In genomic region chr7:24821045-24821853, GRCh38 we compare ENCODE assay signal across 1 cellular context.
A peak's percentile ranks its signal among the peaks of the same experiment; 100 is the strongest.
TF ChIP-seq lines count a peak whose summit lies in the region.

No MANE protein-coding gene starts in this region.

TF ChIP-seq in K562, 482 proteins besides CTCF, POLR2A, EP300 and RAD21 (continued from another document):
- no peak for TF ChIP-seq BDP1 (IDR thresholded peaks at IDR 0.05; ENCODE audit: insufficient read depth, insufficient read length)
- no peak for TF ChIP-seq EWSR1 (IDR thresholded peaks at IDR 0.05; ENCODE audit: borderline replicate concordance, low read depth, partially characterized antibody)
- TF ChIP-seq, protein P1, sequence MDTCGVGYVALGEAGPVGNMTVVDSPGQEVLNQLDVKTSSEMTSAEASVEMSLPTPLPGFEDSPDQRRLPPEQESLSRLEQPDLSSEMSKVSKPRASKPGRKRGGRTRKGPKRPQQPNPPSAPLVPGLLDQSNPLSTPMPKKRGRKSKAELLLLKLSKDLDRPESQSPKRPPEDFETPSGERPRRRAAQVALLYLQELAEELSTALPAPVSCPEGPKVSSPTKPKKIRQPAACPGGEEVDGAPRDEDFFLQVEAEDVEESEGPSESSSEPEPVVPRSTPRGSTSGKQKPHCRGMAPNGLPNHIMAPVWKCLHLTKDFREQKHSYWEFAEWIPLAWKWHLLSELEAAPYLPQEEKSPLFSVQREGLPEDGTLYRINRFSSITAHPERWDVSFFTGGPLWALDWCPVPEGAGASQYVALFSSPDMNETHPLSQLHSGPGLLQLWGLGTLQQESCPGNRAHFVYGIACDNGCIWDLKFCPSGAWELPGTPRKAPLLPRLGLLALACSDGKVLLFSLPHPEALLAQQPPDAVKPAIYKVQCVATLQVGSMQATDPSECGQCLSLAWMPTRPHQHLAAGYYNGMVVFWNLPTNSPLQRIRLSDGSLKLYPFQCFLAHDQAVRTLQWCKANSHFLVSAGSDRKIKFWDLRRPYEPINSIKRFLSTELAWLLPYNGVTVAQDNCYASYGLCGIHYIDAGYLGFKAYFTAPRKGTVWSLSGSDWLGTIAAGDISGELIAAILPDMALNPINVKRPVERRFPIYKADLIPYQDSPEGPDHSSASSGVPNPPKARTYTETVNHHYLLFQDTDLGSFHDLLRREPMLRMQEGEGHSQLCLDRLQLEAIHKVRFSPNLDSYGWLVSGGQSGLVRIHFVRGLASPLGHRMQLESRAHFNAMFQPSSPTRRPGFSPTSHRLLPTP (IDR thresholded peaks at IDR 0.05; ENCODE audit: borderline replicate concordance, extremely low read depth, insufficient read length): no peak
- peak; percentile 46; the same call in 1 of the 2 replicates for TF ChIP-seq SMAD4 (CRISPR knock-in tag; conservative IDR thresholded peaks at IDR 0.05)
- no peak for TF ChIP-seq ZKSCAN8 (CRISPR knock-in tag; IDR thresholded peaks at IDR 0.05)
- no peak for TF ChIP-seq BMI1 (IDR thresholded peaks at IDR 0.05; ENCODE audit: low read length)
- no peak for TF ChIP-seq GATA2 (CRISPR knock-in tag; IDR thresholded peaks at IDR 0.05)
- peak in 1 of 2 experiments; percentile 72; a peak in 1 of 3 replicates for TF ChIP-seq CBX3 (IDR thresholded peaks at IDR 0.05; ENCODE audit: borderline replicate concordance in 1 of 2, low read length in 2 of 2)
- TF ChIP-seq THAP12 (CRISPR knock-in tag; IDR thresholded peaks at IDR 0.05): no peak
- TF ChIP-seq ZFX (CRISPR knock-in tag; IDR thresholded peaks at IDR 0.05): peak; percentile 42
- TF ChIP-seq, protein P2, sequence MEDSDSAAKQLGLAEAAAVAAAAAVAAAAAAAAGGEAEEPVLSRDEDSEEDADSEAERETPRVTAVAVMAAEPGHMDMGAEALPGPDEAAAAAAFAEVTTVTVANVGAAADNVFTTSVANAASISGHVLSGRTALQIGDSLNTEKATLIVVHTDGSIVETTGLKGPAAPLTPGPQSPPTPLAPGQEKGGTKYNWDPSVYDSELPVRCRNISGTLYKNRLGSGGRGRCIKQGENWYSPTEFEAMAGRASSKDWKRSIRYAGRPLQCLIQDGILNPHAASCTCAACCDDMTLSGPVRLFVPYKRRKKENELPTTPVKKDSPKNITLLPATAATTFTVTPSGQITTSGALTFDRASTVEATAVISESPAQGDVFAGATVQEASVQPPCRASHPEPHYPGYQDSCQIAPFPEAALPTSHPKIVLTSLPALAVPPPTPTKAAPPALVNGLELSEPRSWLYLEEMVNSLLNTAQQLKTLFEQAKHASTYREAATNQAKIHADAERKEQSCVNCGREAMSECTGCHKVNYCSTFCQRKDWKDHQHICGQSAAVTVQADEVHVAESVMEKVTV (CRISPR knock-in tag; IDR thresholded peaks at IDR 0.05): 0 out of 2 replicates have a peak, but pooled peaks have one; percentile 25
- no peak for TF ChIP-seq CBX5 (IDR thresholded peaks at IDR 0.05; ENCODE audit: borderline replicate concordance, low read depth)
- TF ChIP-seq ILK (tag; IDR thresholded peaks at IDR 0.05; ENCODE audit: borderline replicate concordance, low read depth): no peak
- no peak for TF ChIP-seq NFXL1 (CRISPR knock-in tag; IDR thresholded peaks at IDR 0.05)
- no peak for TF ChIP-seq ZNF384 (IDR thresholded peaks at IDR 0.05; ENCODE audit: low read depth, low read length)
- no peak for TF ChIP-seq ZBTB8A (IDR thresholded peaks at IDR 0.05; ENCODE audit: partially characterized antibody)
- TF ChIP-seq PPARD (CRISPR knock-in tag; IDR thresholded peaks at IDR 0.05): no peak
- TF ChIP-seq, protein P3, sequence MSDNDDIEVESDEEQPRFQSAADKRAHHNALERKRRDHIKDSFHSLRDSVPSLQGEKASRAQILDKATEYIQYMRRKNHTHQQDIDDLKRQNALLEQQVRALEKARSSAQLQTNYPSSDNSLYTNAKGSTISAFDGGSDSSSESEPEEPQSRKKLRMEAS (CRISPR knock-in tag; IDR thresholded peaks at IDR 0.05): peak; percentile 52
- TF ChIP-seq ZNF253 (CRISPR knock-in tag; conservative IDR thresholded peaks at IDR 0.05): no peak
- TF ChIP-seq SMARCA5 (IDR thresholded peaks at IDR 0.05): no peak
- TF ChIP-seq ZNF764 (CRISPR knock-in tag; IDR thresholded peaks at IDR 0.05; ENCODE audit: low read depth): no peak
- TF ChIP-seq TARDBP (IDR thresholded peaks at IDR 0.05): no peak
- no peak for TF ChIP-seq DDX20 (tag; IDR thresholded peaks at IDR 0.05; ENCODE audit: low read depth)
- TF ChIP-seq SIN3A (IDR thresholded peaks at IDR 0.05; ENCODE audit: borderline replicate concordance in 2 of 2, control insufficient read depth in 1 of 2, low read depth in 2 of 2, low read length in 2 of 2): no peak
- peak; percentile 57 for TF ChIP-seq L3MBTL2 (IDR thresholded peaks at IDR 0.05)
- TF ChIP-seq HNRNPLL (IDR thresholded peaks at IDR 0.05; ENCODE audit: low read depth, low read length, poor library complexity, severe bottlenecking): no peak
- TF ChIP-seq SREBF2 (CRISPR knock-in tag; IDR thresholded peaks at IDR 0.05): no peak
- TF ChIP-seq OTX1 (CRISPR knock-in tag; IDR thresholded peaks at IDR 0.05): no peak
- TF ChIP-seq ZNF124 (CRISPR knock-in tag; IDR thresholded peaks at IDR 0.05): no peak
- no peak for TF ChIP-seq ILF3 (IDR thresholded peaks at IDR 0.05; ENCODE audit: borderline replicate concordance)
- TF ChIP-seq ZNF354B (CRISPR knock-in tag; IDR thresholded peaks at IDR 0.05): no peak
- TF ChIP-seq, protein P4, sequence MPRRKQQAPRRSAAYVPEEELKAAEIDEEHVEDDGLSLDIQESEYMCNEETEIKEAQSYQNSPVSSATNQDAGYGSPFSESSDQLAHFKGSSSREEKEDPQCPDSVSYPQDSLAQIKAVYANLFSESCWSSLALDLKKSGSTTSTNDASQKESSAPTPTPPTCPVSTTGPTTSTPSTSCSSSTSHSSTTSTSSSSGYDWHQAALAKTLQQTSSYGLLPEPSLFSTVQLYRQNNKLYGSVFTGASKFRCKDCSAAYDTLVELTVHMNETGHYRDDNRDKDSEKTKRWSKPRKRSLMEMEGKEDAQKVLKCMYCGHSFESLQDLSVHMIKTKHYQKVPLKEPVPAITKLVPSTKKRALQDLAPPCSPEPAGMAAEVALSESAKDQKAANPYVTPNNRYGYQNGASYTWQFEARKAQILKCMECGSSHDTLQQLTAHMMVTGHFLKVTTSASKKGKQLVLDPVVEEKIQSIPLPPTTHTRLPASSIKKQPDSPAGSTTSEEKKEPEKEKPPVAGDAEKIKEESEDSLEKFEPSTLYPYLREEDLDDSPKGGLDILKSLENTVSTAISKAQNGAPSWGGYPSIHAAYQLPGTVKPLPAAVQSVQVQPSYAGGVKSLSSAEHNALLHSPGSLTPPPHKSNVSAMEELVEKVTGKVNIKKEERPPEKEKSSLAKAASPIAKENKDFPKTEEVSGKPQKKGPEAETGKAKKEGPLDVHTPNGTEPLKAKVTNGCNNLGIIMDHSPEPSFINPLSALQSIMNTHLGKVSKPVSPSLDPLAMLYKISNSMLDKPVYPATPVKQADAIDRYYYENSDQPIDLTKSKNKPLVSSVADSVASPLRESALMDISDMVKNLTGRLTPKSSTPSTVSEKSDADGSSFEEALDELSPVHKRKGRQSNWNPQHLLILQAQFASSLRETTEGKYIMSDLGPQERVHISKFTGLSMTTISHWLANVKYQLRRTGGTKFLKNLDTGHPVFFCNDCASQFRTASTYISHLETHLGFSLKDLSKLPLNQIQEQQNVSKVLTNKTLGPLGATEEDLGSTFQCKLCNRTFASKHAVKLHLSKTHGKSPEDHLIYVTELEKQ (CRISPR knock-in tag; IDR thresholded peaks at IDR 0.05): no peak
- TF ChIP-seq MED1 (CRISPR knock-in tag; IDR thresholded peaks at IDR 0.05; ENCODE audit: borderline replicate concordance): no peak
- TF ChIP-seq ZNF592 (IDR thresholded peaks at IDR 0.05): 0 out of 2 replicates have a peak, but pooled peaks have one; percentile 76
- TF ChIP-seq PATZ1 (CRISPR knock-in tag; IDR thresholded peaks at IDR 0.05; ENCODE audit: borderline replicate concordance): no peak
